In genomic region chr7:140229591-140230516, GRCh38 we compare ENCODE assay signal across 8 cellular contexts. TPM values are rescaled to one million over a fixed set of nuclear protein-coding genes. Genes with fewer than 3 reads are reported as not detected.
DNase-seq lines count a peak whose midpoint lies in the region; ATAC-seq, FAIRE-seq and TF ChIP-seq lines count a peak whose summit lies in the region.

No MANE protein-coding gene starts in this region.

- FAIRE-seq in RCC 7860 (lab: Jason Lieb, UNC): no peak

- peak overlapping the region; percentile 69 for H3K4me3 Mint-ChIP-seq in WTC11
- H3K4me3 Mint-ChIP-seq in chondrocyte (ENCODE audit: unreplicated experiment): peak overlapping the region; percentile 61
- H3K4me3 Mint-ChIP-seq in stimulated activated naive B cell treated with anti-CD40 and anti-IgM and Interleukin-4, amounts not matched to agents 10 μg/mL and 1 μg/mL and 100 μg/mL, for 72 hours: peak overlapping the region; percentile 81 to 87

- DNase-seq in NCI-H1436 (lab: John Stamatoyannopoulos, UW): peak; percentile 5
- DNase-seq in NCI-H1436 treated with DMSO at 0.1 percent for 48 hours (lab: John Stamatoyannopoulos, UW): no peak
- peak; percentile 65 for DNase-seq in WTC11 (ENCODE audit: low spot score)
- DNase-seq in chondrocyte (ENCODE audit: low spot score): no peak
- DNase-seq in mucosa of descending colon: peak; percentile 90 to 93 (median 92)
- DNase-seq in stimulated activated naive B cell treated with anti-CD40 and anti-IgM and Interleukin-4, amounts not matched to agents 10 μg/mL and 1 μg/mL and 100 μg/mL, for 72 hours: peak; percentile 39
- DNase-seq in HuH-7.5 (ENCODE audit: low spot score): no peak
- DNase-seq in RCC 7860 (ENCODE audit: low spot score): no peak

- CTCF ChIA-PET in WTC11 (lab: Charles Lee): interaction anchor here (0.9 to 3.3 kb wide), 3 partner anchors 53 to 288 kb away, joined by 3 to 15 read pairs (median 3); partner anchors contain the start of gene KDM7A

- peaks cover 20% of the 10 kb centered on the region for H3K4me1 ChIP-seq in mucosa of descending colon (ENCODE audit: low read depth)

- POLR2A ChIA-PET in WTC11 (lab: Charles Lee): interaction anchor here (0.6 to 1.4 kb wide), 3 partner anchors 9 to 540 kb away, joined by 3 to 9 read pairs (median 5); partner anchors contain the start of gene KDM7A

- TF ChIP-seq CTCF in WTC11 (IDR thresholded peaks at IDR 0.05) (no peak), chondrocyte (IDR thresholded peaks at IDR 0.05) (no peak), mucosa of descending colon (IDR thresholded peaks at IDR 0.05) (no peak)

- H3K4me3 ChIP-seq in mucosa of descending colon: no peak overlapping the region

- H3K4me1 Mint-ChIP-seq in WTC11: peaks cover 21% of the 10 kb centered on the region
- H3K4me1 Mint-ChIP-seq in chondrocyte (ENCODE audit: low read depth): peaks cover 16% of the 10 kb centered on the region
- H3K4me1 Mint-ChIP-seq in stimulated activated naive B cell treated with anti-CD40 and anti-IgM and Interleukin-4, amounts not matched to agents 10 μg/mL and 1 μg/mL and 100 μg/mL, for 72 hours: peaks cover 36 to 68% of the 10 kb centered on the region in 2 donors

- H3K9me3 ChIP-seq in mucosa of descending colon: no peaks in the 10 kb centered on the region

- no peaks in the 10 kb centered on the region for H3K36me3 ChIP-seq in mucosa of descending colon (ENCODE audit: low read depth)

- H3K36me3 Mint-ChIP-seq in WTC11: no peaks in the 10 kb centered on the region
- no peaks in the 10 kb centered on the region for H3K36me3 Mint-ChIP-seq in chondrocyte (ENCODE audit: low read depth)
- no peaks in the 10 kb centered on the region for H3K36me3 Mint-ChIP-seq in stimulated activated naive B cell treated with anti-CD40 and anti-IgM and Interleukin-4, amounts not matched to agents 10 μg/mL and 1 μg/mL and 100 μg/mL, for 72 hours

- H3K27ac Mint-ChIP-seq in WTC11: peak overlapping the region; percentile 68
- no peak overlapping the region for H3K27ac Mint-ChIP-seq in chondrocyte (ENCODE audit: unreplicated experiment)
- H3K27ac Mint-ChIP-seq in stimulated activated naive B cell treated with anti-CD40 and anti-IgM and Interleukin-4, amounts not matched to agents 10 μg/mL and 1 μg/mL and 100 μg/mL, for 72 hours: peak overlapping the region; percentile 93

- H3K27me3 Mint-ChIP-seq in WTC11 (ENCODE audit: low read depth) (peaks cover 6% of the 10 kb centered on the region; the same call in 1 of the 2 replicates), chondrocyte (ENCODE audit: low read depth) (peaks cover 6% of the 10 kb centered on the region)
- peaks cover 0 to 9% of the 10 kb centered on the region in 2 donors for H3K27me3 Mint-ChIP-seq in stimulated activated naive B cell treated with anti-CD40 and anti-IgM and Interleukin-4, amounts not matched to agents 10 μg/mL and 1 μg/mL and 100 μg/mL, for 72 hours

- ATAC-seq in WTC11: peak; percentile 10
- peak; percentile 68 for ATAC-seq in mucosa of descending colon
- ATAC-seq in stimulated activated naive B cell treated with anti-CD40 and anti-IgM and Interleukin-4, amounts not matched to agents 10 μg/mL and 1 μg/mL and 100 μg/mL, for 72 hours (replicated peaks): peak; percentile 33 to 51

- intact Hi-C loops in mucosa of descending colon (cut with DNase I, micrococcal nuclease): loop anchor here in 1 of 2 donors (10.0 kb wide), 1 partner anchor 55 kb away; the partner anchor contains the start of gene KDM7A

- no peaks in the 10 kb centered on the region for H3K9me3 Mint-ChIP-seq in WTC11
- no peaks in the 10 kb centered on the region for H3K9me3 Mint-ChIP-seq in chondrocyte (ENCODE audit: low read depth)
- no peaks in the 10 kb centered on the region for H3K9me3 Mint-ChIP-seq in stimulated activated naive B cell treated with anti-CD40 and anti-IgM and Interleukin-4, amounts not matched to agents 10 μg/mL and 1 μg/mL and 100 μg/mL, for 72 hours

TF ChIP-seq in WTC11, 78 proteins besides CTCF, POLR2A, EP300 and RAD21:
- TF ChIP-seq FOXP4 (CRISPR knock-in tag; IDR thresholded peaks at IDR 0.05): no peak
- TF ChIP-seq GABPB1 (CRISPR knock-in tag; IDR thresholded peaks at IDR 0.05): peak; percentile 85
TF ChIP-seq in WTC11: peak in this region for 1.

RNA-seq across cellular contexts. Expression of gene KDM7A, which starts 53.1 kb away (rescaled TPM):
- total RNA-seq in WTC11 (2021) (11.4 to 12.4 TPM (median 12.2 TPM) in 3 replicates), chondrocyte (5.8 to 10.5 TPM (median 7.6 TPM) in 3 replicates), mucosa of descending colon (10 to 100 TPM; 27.4 to 45.4 (median 27.9) TPM)

Comparison
In these comparisons a context has a peak if more than half of its experiments do, and no peak if none do; other contexts are left out.
1. DNase-seq: peak in NCI-H1436 (single experiment), WTC11 (single experiment), mucosa of descending colon (3 of 3) and stimulated activated naive B cell treated with anti-CD40 and anti-IgM and Interleukin-4, amounts not matched to agents 10 μg/mL and 1 μg/mL and 100 μg/mL, for 72 hours (single experiment); none in NCI-H1436 treated with DMSO at 0.1 percent for 48 hours (single experiment), chondrocyte (single experiment), HuH-7.5 (single experiment) and RCC 7860 (single experiment).
2. ATAC-seq: peak in every context shown above with its lines; median percentile 68 in mucosa of descending colon; 42 in stimulated activated naive B cell treated with anti-CD40 and anti-IgM and Interleukin-4, amounts not matched to agents 10 μg/mL and 1 μg/mL and 100 μg/mL, for 72 hours; 10 in WTC11.
3. Peak in every context shown above with its lines, with median percentiles within 50 percentile points of each other: H3K4me3 Mint-ChIP-seq.